ENCODE assay signal across 20 cellular contexts in genomic region chr12:41106315-41106714, GRCh38.
DNase-seq lines count a peak whose midpoint lies in the region; ATAC-seq and TF ChIP-seq lines count a peak whose summit lies in the region.
"Had no signal": no experiment of that assay in that cellular context is flagged by ENCODE, and none has a peak within 500 bp of the region (broad histone marks: within the 10 kb centered on the region; RNA-seq: fewer than 3 reads in every experiment).

No MANE protein-coding gene starts in this region.

- no peak for TF ChIP-seq CTCF in heart left ventricle (IDR thresholded peaks at IDR 0.05)
- TF ChIP-seq CTCF in nephron progenitor cell (IDR thresholded peaks at IDR 0.05): no peak

- peak; percentile 51 for DNase-seq in cardiac septum (ENCODE audit: low spot score)
- DNase-seq in heart left ventricle: no peak
- DNase-seq in Karpas-422: no peak
- no peak for DNase-seq in nephron progenitor cell
- no peak for DNase-seq in superior temporal gyrus (ENCODE audit: extremely low spot score)
- DNase-seq in UCSD-AML1 (lab: John Stamatoyannopoulos, UW; ENCODE audit: unreplicated experiment): no peak
- DNase-seq: AML-193; Caco-2; Calu3; CD8-positive, alpha-beta T cell; DMS79 treated with DMSO at 0.1 percent for 48 hours; GF-D8 had no signal

- no peaks in the 10 kb centered on the region for H3K9me2 ChIP-seq in Karpas-422 (replicated peaks; ENCODE audit: insufficient read depth, low read length)

- H3K27me3 Mint-ChIP-seq in nephron progenitor cell (ENCODE audit: low read depth, poor library complexity): no peaks in the 10 kb centered on the region
- H3K27me3 Mint-ChIP-seq in stimulated activated memory B cell treated with anti-CD40 and anti-IgM and Interleukin-4, amounts not matched to agents 10 μg/mL and 1 μg/mL and 100 μg/mL, for 72 hours: no peaks in the 10 kb centered on the region
- H3K27me3 Mint-ChIP-seq: B cell; CD4-positive, alpha-beta T cell had no signal

- H4K20me1 ChIP-seq in Karpas-422 (ENCODE audit: insufficient read depth, low read depth, low read length): no peaks in the 10 kb centered on the region
- H4K20me1 ChIP-seq: BLaER1 treated with 17β-estradiol and CSF1 and Interleukin-3, amounts not matched to agents 10 nM and 100 nM had no signal

- no peaks in the 10 kb centered on the region for H3K36me3 Mint-ChIP-seq in nephron progenitor cell (ENCODE audit: low read depth)
- H3K36me3 Mint-ChIP-seq in stimulated activated memory B cell treated with anti-CD40 and anti-IgM and Interleukin-4, amounts not matched to agents 10 μg/mL and 1 μg/mL and 100 μg/mL, for 72 hours: no peaks in the 10 kb centered on the region
- H3K36me3 Mint-ChIP-seq: CD8-positive, alpha-beta T cell had no signal

- H3K9ac ChIP-seq in Karpas-422 (ENCODE audit: low read length): no peak overlapping the region
- H3K9ac ChIP-seq: BLaER1 treated with 17β-estradiol and CSF1 and Interleukin-3, amounts not matched to agents 10 nM and 100 nM had no signal

- H3K4me1 Mint-ChIP-seq in nephron progenitor cell: peaks cover 19% of the 10 kb centered on the region
- no peaks in the 10 kb centered on the region for H3K4me1 Mint-ChIP-seq in stimulated activated memory B cell treated with anti-CD40 and anti-IgM and Interleukin-4, amounts not matched to agents 10 μg/mL and 1 μg/mL and 100 μg/mL, for 72 hours
- H3K4me1 Mint-ChIP-seq: B cell had no signal

- H3K4me3 ChIP-seq in heart left ventricle (no peak overlapping the region), Karpas-422 (ENCODE audit: low read length) (no peak overlapping the region)
- H3K4me3 ChIP-seq: A549; BLaER1 treated with 17β-estradiol and CSF1 and Interleukin-3, amounts not matched to agents 10 nM and 100 nM had no signal

- no peaks in the 10 kb centered on the region for H3K9me3 ChIP-seq in heart left ventricle
- H3K9me3 ChIP-seq in Karpas-422 (ENCODE audit: low read length): no peaks in the 10 kb centered on the region
- H3K9me3 ChIP-seq: A549; BLaER1 treated with 17β-estradiol and CSF1 and Interleukin-3, amounts not matched to agents 10 nM and 100 nM; Caco-2 had no signal

- 78 to 83% (median 80%) methylated on average over 3 of the region's 3 CpGs for WGBS in heart left ventricle, 4 donors

- H3K36me3 ChIP-seq in heart left ventricle: no peaks in the 10 kb centered on the region
- H3K36me3 ChIP-seq in Karpas-422 (ENCODE audit: insufficient read depth, low read length): no peaks in the 10 kb centered on the region
- H3K36me3 ChIP-seq: BLaER1 treated with 17β-estradiol and CSF1 and Interleukin-3, amounts not matched to agents 10 nM and 100 nM had no signal

- no peaks in the 10 kb centered on the region for H3K4me1 ChIP-seq in heart left ventricle
- H3K4me1 ChIP-seq in Karpas-422 (ENCODE audit: low read length): peaks cover 6% of the 10 kb centered on the region
- H3K4me1 ChIP-seq: A549; BLaER1 treated with 17β-estradiol and CSF1 and Interleukin-3, amounts not matched to agents 10 nM and 100 nM; Caco-2 had no signal

- peak overlapping the region; percentile 40 for H3K27ac Mint-ChIP-seq in nephron progenitor cell
- no peak overlapping the region for H3K27ac Mint-ChIP-seq in stimulated activated memory B cell treated with anti-CD40 and anti-IgM and Interleukin-4, amounts not matched to agents 10 μg/mL and 1 μg/mL and 100 μg/mL, for 72 hours
- H3K27ac Mint-ChIP-seq: B cell; CD4-positive, alpha-beta T cell; CD8-positive, alpha-beta T cell had no signal

- H3K4me2 ChIP-seq in Karpas-422 (ENCODE audit: low read depth, low read length, poor library complexity, severe bottlenecking): no peak overlapping the region
- H3K4me2 ChIP-seq: A549; BLaER1 treated with 17β-estradiol and CSF1 and Interleukin-3, amounts not matched to agents 10 nM and 100 nM had no signal

- no peak overlapping the region for H3K4me3 Mint-ChIP-seq in nephron progenitor cell
- no peak overlapping the region for H3K4me3 Mint-ChIP-seq in stimulated activated memory B cell treated with anti-CD40 and anti-IgM and Interleukin-4, amounts not matched to agents 10 μg/mL and 1 μg/mL and 100 μg/mL, for 72 hours
- H3K4me3 Mint-ChIP-seq: B cell; CD4-positive, alpha-beta T cell; CD8-positive, alpha-beta T cell had no signal

- H3K27me3 ChIP-seq in heart left ventricle (no peaks in the 10 kb centered on the region), Karpas-422 (ENCODE audit: low read length) (no peaks in the 10 kb centered on the region)
- H3K27me3 ChIP-seq: BLaER1 treated with 17β-estradiol and CSF1 and Interleukin-3, amounts not matched to agents 10 nM and 100 nM had no signal

- ATAC-seq in heart left ventricle: no peak
- ATAC-seq in stimulated activated memory B cell treated with anti-CD40 and anti-IgM and Interleukin-4, amounts not matched to agents 10 μg/mL and 1 μg/mL and 100 μg/mL, for 72 hours: peak; percentile 61
- no peak for ATAC-seq in GM21360 (IDR thresholded peaks at IDR 0.05; ENCODE audit: unreplicated experiment)
- ATAC-seq: A549; CD8-positive, alpha-beta T cell had no signal

- H3K9me3 Mint-ChIP-seq in nephron progenitor cell: no peaks in the 10 kb centered on the region
- H3K9me3 Mint-ChIP-seq in stimulated activated memory B cell treated with anti-CD40 and anti-IgM and Interleukin-4, amounts not matched to agents 10 μg/mL and 1 μg/mL and 100 μg/mL, for 72 hours: peaks cover 3% of the 10 kb centered on the region
- H3K9me3 Mint-ChIP-seq: CD8-positive, alpha-beta T cell had no signal

- no peak for TF ChIP-seq POLR2A in heart left ventricle (IDR thresholded peaks at IDR 0.05)

- H3K27ac ChIP-seq in heart left ventricle (no peak overlapping the region), Karpas-422 (ENCODE audit: low read length) (no peak overlapping the region)
- H3K27ac ChIP-seq: 22Rv1; A549; BLaER1 treated with 17β-estradiol and CSF1 and Interleukin-3, amounts not matched to agents 10 nM and 100 nM; C4-2B had no signal

- intact Hi-C loops in cardiac septum (cut with DNase I): no loop called here
- intact Hi-C loops in heart left ventricle (cut with DNase I): no loop called here

- peak overlapping the region; percentile 12; the same call in 1 of the 2 replicates for H2AFZ ChIP-seq in Karpas-422 (ENCODE audit: low read length)

- H3K79me2 ChIP-seq in Karpas-422 (ENCODE audit: low read length): no peaks in the 10 kb centered on the region
